1 cellular context compared by ENCODE assay signal in the genomic region with DNA sequence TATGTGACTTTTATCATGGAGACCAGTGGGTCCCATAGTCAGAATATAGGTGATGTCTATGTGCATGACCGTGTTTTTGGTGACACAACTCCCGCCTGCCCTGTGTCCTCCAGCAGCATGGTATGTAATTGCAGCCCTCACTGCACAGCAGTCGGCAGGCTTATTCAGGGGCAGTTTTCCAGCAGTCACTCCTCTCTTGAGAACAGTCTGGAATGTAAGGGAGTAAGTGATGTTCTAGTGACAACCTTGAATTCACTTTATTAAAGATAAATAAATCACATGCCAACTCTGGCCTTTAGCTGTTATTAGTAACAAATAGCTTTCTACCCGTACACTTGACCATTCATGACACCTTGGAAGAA.
TF ChIP-seq lines count a peak whose summit lies in the region.

No MANE protein-coding gene starts in this region.

TF ChIP-seq in HEK293, 187 proteins besides CTCF, POLR2A, EP300 and RAD21 (continued from another document):
- peak; percentile 56 for TF ChIP-seq WT1 (tag by site-specific recombination; IDR thresholded peaks at IDR 0.05)
- 0 out of 2 replicates have a peak, but pooled peaks have one; percentile 15 for TF ChIP-seq ZFP69B (tag by site-specific recombination; IDR thresholded peaks at IDR 0.05)
- peak; percentile 35; the same call in 1 of the 2 replicates for TF ChIP-seq ZBTB20 (tag by site-specific recombination; IDR thresholded peaks at IDR 0.05)
- TF ChIP-seq, protein P1, sequence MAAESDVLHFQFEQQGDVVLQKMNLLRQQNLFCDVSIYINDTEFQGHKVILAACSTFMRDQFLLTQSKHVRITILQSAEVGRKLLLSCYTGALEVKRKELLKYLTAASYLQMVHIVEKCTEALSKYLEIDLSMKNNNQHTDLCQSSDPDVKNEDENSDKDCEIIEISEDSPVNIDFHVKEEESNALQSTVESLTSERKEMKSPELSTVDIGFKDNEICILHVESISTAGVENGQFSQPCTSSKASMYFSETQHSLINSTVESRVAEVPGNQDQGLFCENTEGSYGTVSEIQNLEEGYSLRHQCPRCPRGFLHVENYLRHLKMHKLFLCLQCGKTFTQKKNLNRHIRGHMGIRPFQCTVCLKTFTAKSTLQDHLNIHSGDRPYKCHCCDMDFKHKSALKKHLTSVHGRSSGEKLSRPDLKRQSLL (tag by site-specific recombination; IDR thresholded peaks at IDR 0.05): no peak
- TF ChIP-seq ZBTB21 (tag by site-specific recombination; IDR thresholded peaks at IDR 0.05): no peak
